In genomic region chr6:34155471-34156300, GRCh38 we compare ENCODE assay signal across 24 cellular contexts. TPM values are rescaled to one million over a fixed set of nuclear protein-coding genes. Genes with fewer than 3 reads are reported as not detected.
DNase-seq lines count a peak whose midpoint lies in the region; ATAC-seq and TF ChIP-seq lines count a peak whose summit lies in the region.
"Had no signal": no experiment of that assay in that cellular context is flagged by ENCODE, and none has a peak within 500 bp of the region (broad histone marks: within the 10 kb centered on the region; RNA-seq: fewer than 3 reads in every experiment).

No MANE protein-coding gene starts in this region.

- H3K4me1 Mint-ChIP-seq in activated CD8-positive, alpha-beta memory T cell treated with anti-CD3 and anti-CD28 coated beads, Interleukin-2, amount 10 ng/mL, durations not matched to agents 7 days and 5 days, result peaks cover 4% of the 10 kb centered on the region

- no peaks in the 10 kb centered on the region for H3K36me3 Mint-ChIP-seq in activated CD8-positive, alpha-beta memory T cell treated with anti-CD3 and anti-CD28 coated beads, Interleukin-2, amount 10 ng/mL, durations not matched to agents 7 days and 5 days
- H3K36me3 Mint-ChIP-seq: activated CD4-positive, alpha-beta memory T cell treated with anti-CD3 and anti-CD28 coated beads for 36 hours; activated naive CD4-positive, alpha-beta T cell treated with anti-CD3 and anti-CD28 coated beads, Interleukin-2, amount 50 U/mL, for 72 hours; CD4-positive, CD25-positive, alpha-beta regulatory T cell; stimulated activated memory B cell treated with anti-CD40 and anti-IgM and Interleukin-4, amounts not matched to agents 10 μg/mL and 1 μg/mL and 100 μg/mL, for 72 hours; T-cell; type B pancreatic cell had no signal

- H3K27ac ChIP-seq in WERI-Rb-1 (no peak overlapping the region), suprapubic skin (no peak overlapping the region)
- H3K27ac ChIP-seq: epithelial cell of prostate, SJSA1 had no signal

- H3K4me1 ChIP-seq in suprapubic skin, result peaks cover 10% of the 10 kb centered on the region

- H3K36me3 ChIP-seq in WERI-Rb-1 (no peaks in the 10 kb centered on the region), suprapubic skin (no peaks in the 10 kb centered on the region)
- H3K36me3 ChIP-seq: SJSA1 had no signal

- H3K27me3 ChIP-seq in WERI-Rb-1 (ENCODE audit: insufficient read depth, low read depth, severe bottlenecking) (no peaks in the 10 kb centered on the region), suprapubic skin (peaks cover 52% of the 10 kb centered on the region)

- H3K27ac Mint-ChIP-seq in activated CD8-positive, alpha-beta memory T cell treated with anti-CD3 and anti-CD28 coated beads, Interleukin-2, amount 10 ng/mL, durations not matched to agents 7 days and 5 days, result no peak overlapping the region
- H3K27ac Mint-ChIP-seq: activated CD4-positive, alpha-beta memory T cell treated with anti-CD3 and anti-CD28 coated beads for 36 hours; activated naive CD4-positive, alpha-beta T cell treated with anti-CD3 and anti-CD28 coated beads, Interleukin-2, amount 50 U/mL, for 72 hours; CD4-positive, CD25-positive, alpha-beta regulatory T cell; progenitor cell of endocrine pancreas; stimulated activated memory B cell treated with anti-CD40 and anti-IgM and Interleukin-4, amounts not matched to agents 10 μg/mL and 1 μg/mL and 100 μg/mL, for 72 hours; T-cell; type B pancreatic cell had no signal

- H3K9me3 ChIP-seq in WERI-Rb-1 (ENCODE audit: severe bottlenecking) (peaks cover 9% of the 10 kb centered on the region), suprapubic skin (peaks cover 13% of the 10 kb centered on the region)

- TF ChIP-seq CTCF in WERI-Rb-1 (IDR thresholded peaks at IDR 0.05; ENCODE audit: low read depth, low read length), result no peak
- no peak for TF ChIP-seq CTCF in suprapubic skin (IDR thresholded peaks at IDR 0.05)

- H3K9me3 Mint-ChIP-seq in activated CD8-positive, alpha-beta memory T cell treated with anti-CD3 and anti-CD28 coated beads, Interleukin-2, amount 10 ng/mL, durations not matched to agents 7 days and 5 days (ENCODE audit: low read depth), result no peaks in the 10 kb centered on the region
- H3K9me3 Mint-ChIP-seq: activated naive CD4-positive, alpha-beta T cell treated with anti-CD3 and anti-CD28 coated beads, Interleukin-2, amount 50 U/mL, for 72 hours; type B pancreatic cell had no signal

- ATAC-seq in activated CD8-positive, alpha-beta memory T cell treated with anti-CD3 and anti-CD28 coated beads, Interleukin-2, amount 10 ng/mL, durations not matched to agents 7 days and 5 days, result no peak
- ATAC-seq in GM21786 (IDR thresholded peaks at IDR 0.05; ENCODE audit: unreplicated experiment), result no peak
- ATAC-seq in HG02588 (IDR thresholded peaks at IDR 0.05; ENCODE audit: unreplicated experiment), result no peak
- ATAC-seq in GM19395 (IDR thresholded peaks at IDR 0.05; ENCODE audit: unreplicated experiment), result no peak

- WGBS in suprapubic skin, result 79% methylated on average over 21 of the region's 24 CpGs

- H3K4me3 Mint-ChIP-seq in activated CD8-positive, alpha-beta memory T cell treated with anti-CD3 and anti-CD28 coated beads, Interleukin-2, amount 10 ng/mL, durations not matched to agents 7 days and 5 days, result no peak overlapping the region
- H3K4me3 Mint-ChIP-seq: activated CD4-positive, alpha-beta memory T cell treated with anti-CD3 and anti-CD28 coated beads for 36 hours; CD4-positive, CD25-positive, alpha-beta regulatory T cell; stimulated activated memory B cell treated with anti-CD40 and anti-IgM and Interleukin-4, amounts not matched to agents 10 μg/mL and 1 μg/mL and 100 μg/mL, for 72 hours; type B pancreatic cell had no signal

- peaks cover 63% of the 10 kb centered on the region for H3K27me3 Mint-ChIP-seq in activated CD8-positive, alpha-beta memory T cell treated with anti-CD3 and anti-CD28 coated beads, Interleukin-2, amount 10 ng/mL, durations not matched to agents 7 days and 5 days

- CTCF ChIA-PET in activated CD8-positive, alpha-beta memory T cell treated with anti-CD3 and anti-CD28 coated beads, Interleukin-2, amount 10 ng/mL, durations not matched to agents 7 days and 5 days (lab: Charles Lee), result interaction anchor here (0.9 to 5.6 kb wide), 18 partner anchors 8 to 453 kb away, joined by 3 to 42 read pairs (median 4); partner anchors contain the start of genes GRM4 and UQCC2

- TF ChIP-seq EP300 in suprapubic skin (IDR thresholded peaks at IDR 0.05), result no peak

- no peak overlapping the region for H3K4me3 ChIP-seq in WERI-Rb-1 (ENCODE audit: low read depth, low read length)
- H3K4me3 ChIP-seq in suprapubic skin, result no peak overlapping the region
- H3K4me3 ChIP-seq: SJSA1 had no signal

- peak; percentile 11 for DNase-seq in activated CD8-positive, alpha-beta memory T cell treated with anti-CD3 and anti-CD28 coated beads, Interleukin-2, amount 50 U/mL, for 4 hours
- DNase-seq in activated CD8-positive, alpha-beta memory T cell treated with anti-CD3 and anti-CD28 coated beads, Interleukin-2, amount 10 ng/mL, durations not matched to agents 7 days and 5 days, result no peak
- DNase-seq in WERI-Rb-1 (peak; percentile 25), islet precursor cell (peak; percentile 42), suprapubic skin (ENCODE audit: low spot score in 2 of 2) (peak; percentile 29 to 40)
- DNase-seq: KG1 had no signal

- no peak for TF ChIP-seq POLR2A in suprapubic skin (IDR thresholded peaks at IDR 0.05)

RNA-seq across cellular contexts. Expression of gene GRM4, which starts 9.8 kb away (rescaled TPM):
- total RNA-seq in activated CD8-positive, alpha-beta memory T cell treated with anti-CD3 and anti-CD28 coated beads, Interleukin-2, amount 10 ng/mL, durations not matched to agents 7 days and 5 days, result not detected
- total RNA-seq in suprapubic skin, result not detected
- total RNA-seq: Calu3; CD4-positive, CD25-positive, alpha-beta regulatory T cell; glomerular endothelial cell; H4; left ventricle myocardium superior; MCF 10A; RPMI7951; SJSA1 had no signal
